Comparison of ENCODE assay signal across 8 cellular contexts in the genomic region with DNA sequence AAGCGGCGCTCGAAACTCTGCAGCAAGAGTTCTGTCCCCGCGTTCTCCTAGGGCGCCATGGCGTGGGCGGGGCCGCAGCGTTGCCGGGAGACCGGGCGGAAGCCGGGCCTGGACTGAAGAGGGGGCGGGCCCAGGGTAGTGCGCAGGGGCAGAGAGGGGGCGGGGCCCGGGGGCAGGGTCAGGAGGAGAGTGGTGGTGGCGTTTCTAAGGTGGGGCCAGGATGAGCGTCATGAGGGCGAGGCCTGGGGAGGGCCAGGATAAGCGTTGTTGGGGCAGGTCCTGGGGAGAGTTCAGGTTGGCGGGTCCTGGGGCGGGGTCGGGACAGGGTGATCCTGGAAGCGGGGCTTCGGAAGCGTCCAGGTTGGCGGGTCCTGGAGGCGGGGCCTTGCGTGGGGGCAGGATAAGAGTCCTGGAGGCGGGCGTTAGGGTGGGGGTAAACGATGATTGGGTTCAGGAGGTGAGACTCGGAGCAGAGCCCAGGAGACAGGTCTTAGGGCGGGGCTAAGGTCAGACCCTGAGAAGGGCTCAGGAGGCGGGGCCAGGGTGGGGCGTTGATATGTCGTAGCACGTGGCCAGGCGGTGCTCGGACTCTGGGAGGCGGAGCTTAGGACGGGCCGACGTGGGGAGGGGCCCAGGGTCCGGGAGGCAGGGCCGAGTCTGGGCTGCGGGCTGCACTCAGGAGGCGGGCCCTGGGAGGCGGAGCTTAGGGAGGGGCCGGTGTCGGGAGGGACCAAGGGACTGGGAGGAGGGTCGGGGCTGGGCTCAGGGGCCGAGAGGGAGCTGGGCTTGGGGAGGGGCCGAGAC.
A peak's percentile ranks its signal among the peaks of the same experiment; 100 is the strongest.
DNase-seq lines count a peak whose midpoint lies in the region; ATAC-seq and TF ChIP-seq lines count a peak whose summit lies in the region.
"Not testable (repeated sequence)": the region's sequence is repeated elsewhere in the genome, so short reads cannot be mapped to it uniquely, and the experiment has no call there.

No MANE protein-coding gene starts in this region.

- not testable (repeated sequence) for H3K9me3 Mint-ChIP-seq in type B pancreatic cell

- H3K36me3 Mint-ChIP-seq in type B pancreatic cell = not testable (repeated sequence)

- intact Hi-C loops in cardiac septum (cut with DNase I) = loop anchor here (10.0 kb wide), 1 partner anchor 881 kb away; the partner anchor contains the start of genes HTT and HTT-AS

- H3K4me3 ChIP-seq in GM12865 (ENCODE audit: low read depth, low read length) = peak overlapping the region; percentile 56

- H3K27me3 Mint-ChIP-seq in type B pancreatic cell = not testable (repeated sequence)

- peak overlapping the region; percentile 96 for H3K4me3 Mint-ChIP-seq in type B pancreatic cell

- peak; percentile 99 for DNase-seq in GM12865 (ENCODE audit: low read depth)
- DNase-seq in NCI-H1417 (lab: John Stamatoyannopoulos, UW) = peak; percentile 98 to 99 (median 99)
- DNase-seq in SW 1271 (lab: John Stamatoyannopoulos, UW) = peak; percentile 98 to 99
- DNase-seq in cardiac septum (ENCODE audit: low spot score) = peak; percentile 99
- peak; percentile 95 for DNase-seq in pons (ENCODE audit: low spot score)
- peak; percentile 98 for DNase-seq in type B pancreatic cell (ENCODE audit: extremely low spot score, unreplicated experiment)

- H3K4me1 Mint-ChIP-seq in type B pancreatic cell (ENCODE audit: unreplicated experiment) = not testable (repeated sequence)

- ATAC-seq in HG02763 (IDR thresholded peaks at IDR 0.05; ENCODE audit: unreplicated experiment) = peak; percentile 99

- H3K27ac Mint-ChIP-seq in type B pancreatic cell = peak overlapping the region; percentile 96

- TF ChIP-seq CTCF in GM12865 (IDR thresholded peaks at IDR 0.05; ENCODE audit: insufficient read depth, low read depth, low read length, missing control alignments); type B pancreatic cell (conservative IDR thresholded peaks at IDR 0.05): not testable (repeated sequence)

- 1% methylated on average over 50 to 56 of the region's 56 CpGs for WGBS in adipose tissue, 3 donors

- peak overlapping the region; percentile 38 for H3K27ac ChIP-seq in adipose tissue (ENCODE audit: low read depth, low read length)

Comparison
In these comparisons a context has a peak if more than half of its experiments do, and no peak if none do; other contexts are left out.
1. Peak in every context shown above with its lines: DNase-seq, ATAC-seq, H3K4me3 ChIP-seq and H3K27ac ChIP-seq.